1 cellular context compared by ENCODE assay signal in the genomic region with DNA sequence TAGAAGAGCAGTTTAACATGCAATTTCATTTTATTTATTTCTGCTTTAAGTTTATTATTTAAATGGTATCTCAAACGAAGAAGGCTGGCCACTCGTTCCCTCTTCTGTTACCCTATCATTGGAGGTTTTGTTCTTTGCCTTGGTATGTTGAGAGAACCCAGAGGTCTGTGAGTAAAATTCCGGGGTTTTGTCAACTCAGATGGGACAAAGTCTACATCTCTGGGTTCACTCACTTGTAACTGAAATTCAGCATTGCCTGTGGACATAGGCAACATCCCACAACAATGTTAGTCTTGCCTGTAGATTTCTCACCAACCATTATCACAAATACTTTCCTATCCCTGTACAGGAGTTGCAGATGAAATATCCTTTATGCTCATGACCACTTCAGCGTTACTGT.
TF ChIP-seq lines count a peak whose summit lies in the region.

No MANE protein-coding gene starts in this region.

TF ChIP-seq in HepG2, 621 proteins besides CTCF, POLR2A, EP300 and RAD21 (continued from another document and continues in another):
- TF ChIP-seq PATZ1 (CRISPR knock-in tag; IDR thresholded peaks at IDR 0.05) (0 out of 2 replicates have a peak, but pooled peaks have one; percentile 12), HOXA5 (CRISPR knock-in tag; IDR thresholded peaks at IDR 0.05) (no peak), NR2F6 (IDR thresholded peaks at IDR 0.05) (no peak), NR2F6 (CRISPR knock-in tag; IDR thresholded peaks at IDR 0.05) (0 out of 2 replicates have a peak, but pooled peaks have one; percentile 10), HNF4G (IDR thresholded peaks at IDR 0.05; ENCODE audit: borderline replicate concordance, low read depth, low read length) (peak; percentile 86), HNF4G (CRISPR knock-in tag; IDR thresholded peaks at IDR 0.05; ENCODE audit: borderline replicate concordance, low read depth) (no peak), NRL (CRISPR knock-in tag; IDR thresholded peaks at IDR 0.05; ENCODE audit: borderline replicate concordance) (no peak), MED1 (CRISPR knock-in tag; IDR thresholded peaks at IDR 0.05) (peak; percentile 38; the same call in 1 of the 2 replicates), FOXA3 (CRISPR knock-in tag; IDR thresholded peaks at IDR 0.05) (peak; percentile 64), BCL6 (CRISPR knock-in tag; IDR thresholded peaks at IDR 0.05) (0 out of 2 replicates have a peak, but pooled peaks have one; percentile 13), FOXM1 (CRISPR knock-in tag; IDR thresholded peaks at IDR 0.05) (no peak), ZNF280D (CRISPR knock-in tag; IDR thresholded peaks at IDR 0.05) (no peak), MIXL1 (CRISPR knock-in tag; IDR thresholded peaks at IDR 0.05) (0 out of 2 replicates have a peak, but pooled peaks have one; percentile 28), ZFP91 (CRISPR knock-in tag; IDR thresholded peaks at IDR 0.05; ENCODE audit: borderline replicate concordance) (no peak), SOX6 (IDR thresholded peaks at IDR 0.05) (no peak), SOX6 (CRISPR knock-in tag; IDR thresholded peaks at IDR 0.05) (peak; percentile 54), TEAD3 (CRISPR knock-in tag; optimal IDR thresholded peaks at IDR 0.05; ENCODE audit: borderline replicate concordance) (peak; percentile 88), HDAC2 (CRISPR knock-in tag; IDR thresholded peaks at IDR 0.05) (peak; percentile 57; the same call in 1 of the 2 replicates), NCOR1 (IDR thresholded peaks at IDR 0.05; ENCODE audit: borderline replicate concordance, low read length) (peak; percentile 21; the same call in 1 of the 2 replicates), ZSCAN31 (CRISPR knock-in tag; IDR thresholded peaks at IDR 0.05; ENCODE audit: low read depth) (0 out of 2 replicates have a peak, but pooled peaks have one; percentile 57), ZNF124 (CRISPR knock-in tag; IDR thresholded peaks at IDR 0.05) (no peak), FOXA1 (IDR thresholded peaks at IDR 0.05) (no peak), FOXA1 (CRISPR knock-in tag; IDR thresholded peaks at IDR 0.05) (peak; percentile 62), RXRB (CRISPR knock-in tag; IDR thresholded peaks at IDR 0.05; ENCODE audit: borderline replicate concordance) (peak; percentile 39; the same call in 1 of the 2 replicates), SOX13 (IDR thresholded peaks at IDR 0.05) (no peak), SOX13 (CRISPR knock-in tag; conservative IDR thresholded peaks at IDR 0.05 in 1 of 2, IDR thresholded peaks at IDR 0.05 in 1 of 2) (peak in 1 of 2 experiments; percentile 38; a peak in 1 of 4 replicates), ZNF343 (CRISPR knock-in tag; IDR thresholded peaks at IDR 0.05) (no peak), ZSCAN29 (CRISPR knock-in tag; conservative IDR thresholded peaks at IDR 0.05) (peak; percentile 75; the same call in 1 of the 2 replicates), ZFP36L1 (CRISPR knock-in tag; IDR thresholded peaks at IDR 0.05) (no peak), HMG20A (CRISPR knock-in tag; IDR thresholded peaks at IDR 0.05; ENCODE audit: borderline replicate concordance) (peak; percentile 18; the same call in 1 of the 2 replicates), FOXP1 (IDR thresholded peaks at IDR 0.05) (no peak), FOXP1 (CRISPR knock-in tag; IDR thresholded peaks at IDR 0.05) (0 out of 2 replicates have a peak, but pooled peaks have one; percentile 16), GATAD2A (CRISPR knock-in tag; IDR thresholded peaks at IDR 0.05) (peak; percentile 20; the same call in 1 of the 2 replicates), GFI1 (CRISPR knock-in tag; IDR thresholded peaks at IDR 0.05; ENCODE audit: borderline replicate concordance) (no peak), ELF3 (CRISPR knock-in tag; IDR thresholded peaks at IDR 0.05) (0 out of 2 replicates have a peak, but pooled peaks have one; percentile 14), ZNF292 (CRISPR knock-in tag; IDR thresholded peaks at IDR 0.05; ENCODE audit: borderline replicate concordance, low read depth) (0 out of 2 replicates have a peak, but pooled peaks have one; percentile 30), ZNF614 (CRISPR knock-in tag; IDR thresholded peaks at IDR 0.05; ENCODE audit: borderline replicate concordance) (0 out of 2 replicates have a peak, but pooled peaks have one; percentile 37), ZNF331 (CRISPR knock-in tag; IDR thresholded peaks at IDR 0.05) (peak; percentile 47; the same call in 1 of the 2 replicates), PRPF4 (IDR thresholded peaks at IDR 0.05; ENCODE audit: low read depth, low read length, poor library complexity, severe bottlenecking) (no peak), ZKSCAN8 (CRISPR knock-in tag; IDR thresholded peaks at IDR 0.05; ENCODE audit: borderline replicate concordance) (peak; percentile 61; the same call in 1 of the 2 replicates), PAF1 (CRISPR knock-in tag; IDR thresholded peaks at IDR 0.05) (no peak), ISL2 (CRISPR knock-in tag; IDR thresholded peaks at IDR 0.05) (0 out of 2 replicates have a peak, but pooled peaks have one; percentile 49), ZNF550 (CRISPR knock-in tag; IDR thresholded peaks at IDR 0.05; ENCODE audit: borderline replicate concordance) (no peak), RBAK (CRISPR knock-in tag; IDR thresholded peaks at IDR 0.05) (no peak), BRCA1 (CRISPR knock-in tag; IDR thresholded peaks at IDR 0.05) (0 out of 2 replicates have a peak, but pooled peaks have one; percentile 37), NFATC3 (CRISPR knock-in tag; IDR thresholded peaks at IDR 0.05) (no peak), SMC3 (IDR thresholded peaks at IDR 0.05; ENCODE audit: low read length) (no peak), ZBTB10 (CRISPR knock-in tag; IDR thresholded peaks at IDR 0.05; ENCODE audit: borderline replicate concordance) (0 out of 2 replicates have a peak, but pooled peaks have one; percentile 60), HNF4A (CRISPR knock-in tag; IDR thresholded peaks at IDR 0.05) (peak; percentile 87), STAG1 (CRISPR knock-in tag; IDR thresholded peaks at IDR 0.05) (peak; percentile 15), ZNF33A (CRISPR knock-in tag; IDR thresholded peaks at IDR 0.05; ENCODE audit: borderline replicate concordance) (no peak), FOXP4 (CRISPR knock-in tag; IDR thresholded peaks at IDR 0.05) (peak; percentile 54), LCORL (IDR thresholded peaks at IDR 0.05) (0 out of 2 replicates have a peak, but pooled peaks have one; percentile 13), LCORL (CRISPR knock-in tag; IDR thresholded peaks at IDR 0.05) (peak; percentile 69), ERF (CRISPR knock-in tag; IDR thresholded peaks at IDR 0.05) (0 out of 2 replicates have a peak, but pooled peaks have one; percentile 16)
- TF ChIP-seq, protein P1, sequence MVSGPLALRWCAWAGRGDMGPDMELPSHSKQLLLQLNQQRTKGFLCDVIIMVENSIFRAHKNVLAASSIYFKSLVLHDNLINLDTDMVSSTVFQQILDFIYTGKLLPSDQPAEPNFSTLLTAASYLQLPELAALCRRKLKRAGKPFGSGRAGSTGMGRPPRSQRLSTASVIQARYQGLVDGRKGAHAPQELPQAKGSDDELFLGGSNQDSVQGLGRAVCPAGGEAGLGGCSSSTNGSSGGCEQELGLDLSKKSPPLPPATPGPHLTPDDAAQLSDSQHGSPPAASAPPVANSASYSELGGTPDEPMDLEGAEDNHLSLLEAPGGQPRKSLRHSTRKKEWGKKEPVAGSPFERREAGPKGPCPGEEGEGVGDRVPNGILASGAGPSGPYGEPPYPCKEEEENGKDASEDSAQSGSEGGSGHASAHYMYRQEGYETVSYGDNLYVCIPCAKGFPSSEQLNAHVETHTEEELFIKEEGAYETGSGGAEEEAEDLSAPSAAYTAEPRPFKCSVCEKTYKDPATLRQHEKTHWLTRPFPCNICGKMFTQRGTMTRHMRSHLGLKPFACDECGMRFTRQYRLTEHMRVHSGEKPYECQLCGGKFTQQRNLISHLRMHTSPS (CRISPR knock-in tag; IDR thresholded peaks at IDR 0.05; ENCODE audit: low read depth), result no peak
